36 cellular contexts compared by ENCODE assay signal in genomic region chr15:87496795-87497194, GRCh38.
"Had no signal": no experiment of that assay in that cellular context is flagged by ENCODE, and none has a peak within 500 bp of the region (broad histone marks: within the 10 kb centered on the region; RNA-seq: fewer than 3 reads in every experiment).

No MANE protein-coding gene starts in this region.

- H3K27ac ChIP-seq: body of pancreas, breast epithelium, KMS-11, Peyer's patch, WERI-Rb-1 had no signal

- H3K27ac Mint-ChIP-seq: activated CD4-positive, alpha-beta memory T cell treated with anti-CD3 and anti-CD28 coated beads, Interleukin-2, amount 10 ng/mL, durations not matched to agents 7 days and 5 days; activated CD8-positive, alpha-beta memory T cell treated with anti-CD3 and anti-CD28 coated beads, Interleukin-2, amount 10 ng/mL, durations not matched to agents 7 days and 5 days; activated naive CD4-positive, alpha-beta T cell treated with anti-CD3 and anti-CD28 coated beads, Interleukin-2, amount 50 U/mL, for 24 hours; activated naive CD8-positive, alpha-beta T cell treated with anti-CD3 and anti-CD28 coated beads, Interleukin-2, amount 10 ng/mL, durations not matched to agents 7 days and 5 days had no signal

- DNase-seq: activated CD4-positive, alpha-beta memory T cell treated with anti-CD3 and anti-CD28 coated beads, Interleukin-2, amount 10 ng/mL, durations not matched to agents 7 days and 5 days; activated CD4-positive, alpha-beta T cell treated with anti-CD3 and anti-CD28 coated beads for 1 hour; activated CD4-positive, alpha-beta T cell treated with anti-CD3 and anti-CD28 coated beads for 48 hours; activated CD4-positive, CD25-positive, alpha-beta regulatory T cell; activated CD8-positive, alpha-beta memory T cell treated with anti-CD3 and anti-CD28 coated beads for 24 hours; activated CD8-positive, alpha-beta memory T cell treated with anti-CD3 and anti-CD28 coated beads, Interleukin-2, amount 10 ng/mL, durations not matched to agents 7 days and 5 days; activated CD8-positive, alpha-beta memory T cell treated with anti-CD3 and anti-CD28 coated beads, Interleukin-2, amount 50 U/mL, for 48 hours; activated effector memory CD4-positive, alpha-beta T cell treated with anti-CD3 and anti-CD28 coated beads, Interleukin-2, amount 50 U/mL, for 16 hours; activated naive CD4-positive, alpha-beta T cell treated with Interleukin-2 at 50 U/mL for 16 hours; activated naive CD8-positive, alpha-beta T cell treated with anti-CD3 and anti-CD28 coated beads, Interleukin-2, amount 10 ng/mL, durations not matched to agents 7 days and 5 days; activated T-cell treated with anti-CD3 and anti-CD28 coated beads, Interleukin-2, amount 50 U/mL, for 48 hours; amygdala; body of pancreas; MM.1S; MV-4-11; NCI-H1092; NCI-H146; NCI-H187; NCI-H2029 treated with DMSO at 0.1 percent for 48 hours; NCI-H2107; NCI-H2171; NCI-H510A; NCI-H526; NCI-H748 treated with DMSO at 0.1 percent for 48 hours; NK-92 treated with Interleukin-12 subunit alpha and Interleukin-12 subunit beta, amount 100 ng/mL, for 24 hours; PC-3; Peyer's patch; RPMI8226; SW 1271; T-helper 1 cell; T-helper 2 cell; T-helper 9 cell; WERI-Rb-1 had no signal

- H3K27me3 ChIP-seq: body of pancreas, breast epithelium, Peyer's patch had no signal

- H3K9me3 Mint-ChIP-seq: activated naive CD8-positive, alpha-beta T cell treated with anti-CD3 and anti-CD28 coated beads, Interleukin-2, amount 10 ng/mL, durations not matched to agents 7 days and 5 days had no signal

- H3K4me3 Mint-ChIP-seq: activated CD4-positive, alpha-beta memory T cell treated with anti-CD3 and anti-CD28 coated beads, Interleukin-2, amount 10 ng/mL, durations not matched to agents 7 days and 5 days; activated CD8-positive, alpha-beta memory T cell treated with anti-CD3 and anti-CD28 coated beads, Interleukin-2, amount 10 ng/mL, durations not matched to agents 7 days and 5 days; activated naive CD4-positive, alpha-beta T cell treated with anti-CD3 and anti-CD28 coated beads, Interleukin-2, amount 50 U/mL, for 24 hours; activated naive CD8-positive, alpha-beta T cell treated with anti-CD3 and anti-CD28 coated beads, Interleukin-2, amount 10 ng/mL, durations not matched to agents 7 days and 5 days had no signal

- H3K9me3 ChIP-seq: body of pancreas, breast epithelium, Peyer's patch had no signal

- ATAC-seq: activated CD8-positive, alpha-beta memory T cell treated with anti-CD3 and anti-CD28 coated beads, Interleukin-2, amount 10 ng/mL, durations not matched to agents 7 days and 5 days; body of pancreas; PC-3 had no signal

- H3K4me1 Mint-ChIP-seq: activated CD4-positive, alpha-beta memory T cell treated with anti-CD3 and anti-CD28 coated beads, Interleukin-2, amount 10 ng/mL, durations not matched to agents 7 days and 5 days; activated CD8-positive, alpha-beta memory T cell treated with anti-CD3 and anti-CD28 coated beads, Interleukin-2, amount 10 ng/mL, durations not matched to agents 7 days and 5 days; activated naive CD4-positive, alpha-beta T cell treated with anti-CD3 and anti-CD28 coated beads, Interleukin-2, amount 50 U/mL, for 24 hours; activated naive CD8-positive, alpha-beta T cell treated with anti-CD3 and anti-CD28 coated beads, Interleukin-2, amount 10 ng/mL, durations not matched to agents 7 days and 5 days had no signal

- H3K27me3 Mint-ChIP-seq: activated CD4-positive, alpha-beta memory T cell treated with anti-CD3 and anti-CD28 coated beads, Interleukin-2, amount 10 ng/mL, durations not matched to agents 7 days and 5 days; activated CD8-positive, alpha-beta memory T cell treated with anti-CD3 and anti-CD28 coated beads, Interleukin-2, amount 10 ng/mL, durations not matched to agents 7 days and 5 days; activated naive CD8-positive, alpha-beta T cell treated with anti-CD3 and anti-CD28 coated beads, Interleukin-2, amount 10 ng/mL, durations not matched to agents 7 days and 5 days had no signal

- H3K4me3 ChIP-seq: body of pancreas, breast epithelium, Peyer's patch had no signal

- H3K36me3 ChIP-seq: breast epithelium, Peyer's patch, WERI-Rb-1 had no signal

- H3K36me3 Mint-ChIP-seq: activated CD8-positive, alpha-beta memory T cell treated with anti-CD3 and anti-CD28 coated beads, Interleukin-2, amount 10 ng/mL, durations not matched to agents 7 days and 5 days; activated naive CD4-positive, alpha-beta T cell treated with anti-CD3 and anti-CD28 coated beads, Interleukin-2, amount 50 U/mL, for 24 hours; activated naive CD8-positive, alpha-beta T cell treated with anti-CD3 and anti-CD28 coated beads, Interleukin-2, amount 10 ng/mL, durations not matched to agents 7 days and 5 days had no signal

- H3K4me1 ChIP-seq: body of pancreas, breast epithelium, Peyer's patch had no signal
